1 cellular context compared by ENCODE assay signal in the genomic region with DNA sequence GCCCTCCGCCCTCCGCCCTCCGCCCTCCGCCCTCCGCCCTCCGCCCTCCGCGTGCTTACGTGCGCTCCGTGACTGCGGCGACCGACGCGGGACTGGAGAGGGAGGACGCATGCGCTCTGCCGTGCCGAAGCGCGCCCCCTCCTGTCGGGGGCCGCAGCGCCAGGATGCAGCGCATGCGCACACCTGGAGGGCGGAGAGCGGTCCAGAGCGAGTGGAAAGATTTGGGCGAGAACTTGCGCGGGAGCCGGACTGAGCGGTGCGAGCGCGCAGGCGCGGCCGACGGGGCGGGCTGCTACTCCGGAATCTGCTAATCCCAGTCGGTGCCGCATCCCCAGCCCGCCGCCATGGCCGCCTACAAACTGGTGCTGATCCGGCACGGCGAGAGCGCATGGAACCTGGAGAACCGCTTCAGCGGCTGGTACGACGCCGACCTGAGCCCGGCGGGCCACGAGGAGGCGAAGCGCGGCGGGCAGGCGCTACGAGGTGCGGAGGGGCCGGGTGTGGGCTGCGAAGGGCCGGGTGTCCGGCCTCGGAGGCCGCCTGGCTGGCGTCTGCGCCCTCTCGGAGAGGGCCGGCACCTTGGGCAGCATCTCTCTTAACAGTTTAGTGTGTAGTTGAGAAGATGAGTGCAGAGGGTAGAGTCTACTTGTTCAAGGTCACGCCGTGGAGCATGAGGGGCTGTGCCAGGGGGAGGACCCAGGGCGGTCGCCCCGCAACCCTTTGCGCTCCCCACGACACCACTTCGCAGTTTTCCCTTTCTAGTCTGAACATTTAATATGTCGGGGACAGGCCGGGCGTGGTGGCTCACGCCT.
TF ChIP-seq lines count a peak whose summit lies in the region.

A gene (plus strand): TSS at position 228 of the 812 bp plus-strand sequence. CDS start 117 bp downstream, at position 345.

TF ChIP-seq in GM12878, 131 proteins besides CTCF, POLR2A, EP300 and RAD21 (continued from another document and continues in another):
- TF ChIP-seq, protein P1, sequence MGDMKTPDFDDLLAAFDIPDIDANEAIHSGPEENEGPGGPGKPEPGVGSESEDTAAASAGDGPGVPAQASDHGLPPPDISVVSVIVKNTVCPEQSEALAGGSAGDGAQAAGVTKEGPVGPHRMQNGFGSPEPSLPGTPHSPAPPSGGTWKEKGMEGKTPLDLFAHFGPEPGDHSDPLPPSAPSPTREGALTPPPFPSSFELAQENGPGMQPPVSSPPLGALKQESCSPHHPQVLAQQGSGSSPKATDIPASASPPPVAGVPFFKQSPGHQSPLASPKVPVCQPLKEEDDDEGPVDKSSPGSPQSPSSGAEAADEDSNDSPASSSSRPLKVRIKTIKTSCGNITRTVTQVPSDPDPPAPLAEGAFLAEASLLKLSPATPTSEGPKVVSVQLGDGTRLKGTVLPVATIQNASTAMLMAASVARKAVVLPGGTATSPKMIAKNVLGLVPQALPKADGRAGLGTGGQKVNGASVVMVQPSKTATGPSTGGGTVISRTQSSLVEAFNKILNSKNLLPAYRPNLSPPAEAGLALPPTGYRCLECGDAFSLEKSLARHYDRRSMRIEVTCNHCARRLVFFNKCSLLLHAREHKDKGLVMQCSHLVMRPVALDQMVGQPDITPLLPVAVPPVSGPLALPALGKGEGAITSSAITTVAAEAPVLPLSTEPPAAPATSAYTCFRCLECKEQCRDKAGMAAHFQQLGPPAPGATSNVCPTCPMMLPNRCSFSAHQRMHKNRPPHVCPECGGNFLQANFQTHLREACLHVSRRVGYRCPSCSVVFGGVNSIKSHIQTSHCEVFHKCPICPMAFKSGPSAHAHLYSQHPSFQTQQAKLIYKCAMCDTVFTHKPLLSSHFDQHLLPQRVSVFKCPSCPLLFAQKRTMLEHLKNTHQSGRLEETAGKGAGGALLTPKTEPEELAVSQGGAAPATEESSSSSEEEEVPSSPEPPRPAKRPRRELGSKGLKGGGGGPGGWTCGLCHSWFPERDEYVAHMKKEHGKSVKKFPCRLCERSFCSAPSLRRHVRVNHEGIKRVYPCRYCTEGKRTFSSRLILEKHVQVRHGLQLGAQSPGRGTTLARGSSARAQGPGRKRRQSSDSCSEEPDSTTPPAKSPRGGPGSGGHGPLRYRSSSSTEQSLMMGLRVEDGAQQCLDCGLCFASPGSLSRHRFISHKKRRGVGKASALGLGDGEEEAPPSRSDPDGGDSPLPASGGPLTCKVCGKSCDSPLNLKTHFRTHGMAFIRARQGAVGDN (IDR thresholded peaks at IDR 0.05): peak; percentile 57
- no peak for TF ChIP-seq RCOR1 (conservative IDR thresholded peaks at IDR 0.05; ENCODE audit: low read depth, low read length)
- TF ChIP-seq, protein P2, sequence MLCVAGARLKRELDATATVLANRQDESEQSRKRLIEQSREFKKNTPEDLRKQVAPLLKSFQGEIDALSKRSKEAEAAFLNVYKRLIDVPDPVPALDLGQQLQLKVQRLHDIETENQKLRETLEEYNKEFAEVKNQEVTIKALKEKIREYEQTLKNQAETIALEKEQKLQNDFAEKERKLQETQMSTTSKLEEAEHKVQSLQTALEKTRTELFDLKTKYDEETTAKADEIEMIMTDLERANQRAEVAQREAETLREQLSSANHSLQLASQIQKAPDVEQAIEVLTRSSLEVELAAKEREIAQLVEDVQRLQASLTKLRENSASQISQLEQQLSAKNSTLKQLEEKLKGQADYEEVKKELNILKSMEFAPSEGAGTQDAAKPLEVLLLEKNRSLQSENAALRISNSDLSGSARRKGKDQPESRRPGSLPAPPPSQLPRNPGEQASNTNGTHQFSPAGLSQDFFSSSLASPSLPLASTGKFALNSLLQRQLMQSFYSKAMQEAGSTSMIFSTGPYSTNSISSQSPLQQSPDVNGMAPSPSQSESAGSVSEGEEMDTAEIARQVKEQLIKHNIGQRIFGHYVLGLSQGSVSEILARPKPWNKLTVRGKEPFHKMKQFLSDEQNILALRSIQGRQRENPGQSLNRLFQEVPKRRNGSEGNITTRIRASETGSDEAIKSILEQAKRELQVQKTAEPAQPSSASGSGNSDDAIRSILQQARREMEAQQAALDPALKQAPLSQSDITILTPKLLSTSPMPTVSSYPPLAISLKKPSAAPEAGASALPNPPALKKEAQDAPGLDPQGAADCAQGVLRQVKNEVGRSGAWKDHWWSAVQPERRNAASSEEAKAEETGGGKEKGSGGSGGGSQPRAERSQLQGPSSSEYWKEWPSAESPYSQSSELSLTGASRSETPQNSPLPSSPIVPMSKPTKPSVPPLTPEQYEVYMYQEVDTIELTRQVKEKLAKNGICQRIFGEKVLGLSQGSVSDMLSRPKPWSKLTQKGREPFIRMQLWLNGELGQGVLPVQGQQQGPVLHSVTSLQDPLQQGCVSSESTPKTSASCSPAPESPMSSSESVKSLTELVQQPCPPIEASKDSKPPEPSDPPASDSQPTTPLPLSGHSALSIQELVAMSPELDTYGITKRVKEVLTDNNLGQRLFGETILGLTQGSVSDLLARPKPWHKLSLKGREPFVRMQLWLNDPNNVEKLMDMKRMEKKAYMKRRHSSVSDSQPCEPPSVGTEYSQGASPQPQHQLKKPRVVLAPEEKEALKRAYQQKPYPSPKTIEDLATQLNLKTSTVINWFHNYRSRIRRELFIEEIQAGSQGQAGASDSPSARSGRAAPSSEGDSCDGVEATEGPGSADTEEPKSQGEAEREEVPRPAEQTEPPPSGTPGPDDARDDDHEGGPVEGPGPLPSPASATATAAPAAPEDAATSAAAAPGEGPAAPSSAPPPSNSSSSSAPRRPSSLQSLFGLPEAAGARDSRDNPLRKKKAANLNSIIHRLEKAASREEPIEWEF (IDR thresholded peaks at IDR 0.05; ENCODE audit: insufficient replicate concordance, low read depth, low read length): no peak
- TF ChIP-seq, protein P3, sequence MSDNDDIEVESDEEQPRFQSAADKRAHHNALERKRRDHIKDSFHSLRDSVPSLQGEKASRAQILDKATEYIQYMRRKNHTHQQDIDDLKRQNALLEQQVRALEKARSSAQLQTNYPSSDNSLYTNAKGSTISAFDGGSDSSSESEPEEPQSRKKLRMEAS (IDR thresholded peaks at IDR 0.05; ENCODE audit: low read depth, low read length): peak; percentile 27; the same call in 1 of the 2 replicates
- TF ChIP-seq YBX1 (IDR thresholded peaks at IDR 0.05): no peak
- TF ChIP-seq SUZ12 (IDR thresholded peaks at IDR 0.05; ENCODE audit: unreplicated experiment): no peak
- TF ChIP-seq, protein P4, sequence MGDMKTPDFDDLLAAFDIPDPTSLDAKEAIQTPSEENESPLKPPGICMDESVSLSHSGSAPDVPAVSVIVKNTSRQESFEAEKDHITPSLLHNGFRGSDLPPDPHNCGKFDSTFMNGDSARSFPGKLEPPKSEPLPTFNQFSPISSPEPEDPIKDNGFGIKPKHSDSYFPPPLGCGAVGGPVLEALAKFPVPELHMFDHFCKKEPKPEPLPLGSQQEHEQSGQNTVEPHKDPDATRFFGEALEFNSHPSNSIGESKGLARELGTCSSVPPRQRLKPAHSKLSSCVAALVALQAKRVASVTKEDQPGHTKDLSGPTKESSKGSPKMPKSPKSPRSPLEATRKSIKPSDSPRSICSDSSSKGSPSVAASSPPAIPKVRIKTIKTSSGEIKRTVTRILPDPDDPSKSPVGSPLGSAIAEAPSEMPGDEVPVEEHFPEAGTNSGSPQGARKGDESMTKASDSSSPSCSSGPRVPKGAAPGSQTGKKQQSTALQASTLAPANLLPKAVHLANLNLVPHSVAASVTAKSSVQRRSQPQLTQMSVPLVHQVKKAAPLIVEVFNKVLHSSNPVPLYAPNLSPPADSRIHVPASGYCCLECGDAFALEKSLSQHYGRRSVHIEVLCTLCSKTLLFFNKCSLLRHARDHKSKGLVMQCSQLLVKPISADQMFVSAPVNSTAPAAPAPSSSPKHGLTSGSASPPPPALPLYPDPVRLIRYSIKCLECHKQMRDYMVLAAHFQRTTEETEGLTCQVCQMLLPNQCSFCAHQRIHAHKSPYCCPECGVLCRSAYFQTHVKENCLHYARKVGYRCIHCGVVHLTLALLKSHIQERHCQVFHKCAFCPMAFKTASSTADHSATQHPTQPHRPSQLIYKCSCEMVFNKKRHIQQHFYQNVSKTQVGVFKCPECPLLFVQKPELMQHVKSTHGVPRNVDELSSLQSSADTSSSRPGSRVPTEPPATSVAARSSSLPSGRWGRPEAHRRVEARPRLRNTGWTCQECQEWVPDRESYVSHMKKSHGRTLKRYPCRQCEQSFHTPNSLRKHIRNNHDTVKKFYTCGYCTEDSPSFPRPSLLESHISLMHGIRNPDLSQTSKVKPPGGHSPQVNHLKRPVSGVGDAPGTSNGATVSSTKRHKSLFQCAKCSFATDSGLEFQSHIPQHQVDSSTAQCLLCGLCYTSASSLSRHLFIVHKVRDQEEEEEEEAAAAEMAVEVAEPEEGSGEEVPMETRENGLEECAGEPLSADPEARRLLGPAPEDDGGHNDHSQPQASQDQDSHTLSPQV (IDR thresholded peaks at IDR 0.05): no peak
- TF ChIP-seq, protein P5, sequence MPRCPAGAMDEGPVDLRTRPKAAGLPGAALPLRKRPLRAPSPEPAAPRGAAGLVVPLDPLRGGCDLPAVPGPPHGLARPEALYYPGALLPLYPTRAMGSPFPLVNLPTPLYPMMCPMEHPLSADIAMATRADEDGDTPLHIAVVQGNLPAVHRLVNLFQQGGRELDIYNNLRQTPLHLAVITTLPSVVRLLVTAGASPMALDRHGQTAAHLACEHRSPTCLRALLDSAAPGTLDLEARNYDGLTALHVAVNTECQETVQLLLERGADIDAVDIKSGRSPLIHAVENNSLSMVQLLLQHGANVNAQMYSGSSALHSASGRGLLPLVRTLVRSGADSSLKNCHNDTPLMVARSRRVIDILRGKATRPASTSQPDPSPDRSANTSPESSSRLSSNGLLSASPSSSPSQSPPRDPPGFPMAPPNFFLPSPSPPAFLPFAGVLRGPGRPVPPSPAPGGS (IDR thresholded peaks at IDR 0.05; ENCODE audit: borderline replicate concordance, insufficient read depth, low read depth, low read length, poor library complexity, severe bottlenecking): no peak
- TF ChIP-seq, protein P6, sequence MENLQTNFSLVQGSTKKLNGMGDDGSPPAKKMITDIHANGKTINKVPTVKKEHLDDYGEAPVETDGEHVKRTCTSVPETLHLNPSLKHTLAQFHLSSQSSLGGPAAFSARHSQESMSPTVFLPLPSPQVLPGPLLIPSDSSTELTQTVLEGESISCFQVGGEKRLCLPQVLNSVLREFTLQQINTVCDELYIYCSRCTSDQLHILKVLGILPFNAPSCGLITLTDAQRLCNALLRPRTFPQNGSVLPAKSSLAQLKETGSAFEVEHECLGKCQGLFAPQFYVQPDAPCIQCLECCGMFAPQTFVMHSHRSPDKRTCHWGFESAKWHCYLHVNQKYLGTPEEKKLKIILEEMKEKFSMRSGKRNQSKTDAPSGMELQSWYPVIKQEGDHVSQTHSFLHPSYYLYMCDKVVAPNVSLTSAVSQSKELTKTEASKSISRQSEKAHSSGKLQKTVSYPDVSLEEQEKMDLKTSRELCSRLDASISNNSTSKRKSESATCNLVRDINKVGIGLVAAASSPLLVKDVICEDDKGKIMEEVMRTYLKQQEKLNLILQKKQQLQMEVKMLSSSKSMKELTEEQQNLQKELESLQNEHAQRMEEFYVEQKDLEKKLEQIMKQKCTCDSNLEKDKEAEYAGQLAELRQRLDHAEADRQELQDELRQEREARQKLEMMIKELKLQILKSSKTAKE (IDR thresholded peaks at IDR 0.05; ENCODE audit: low read depth, poor library complexity, severe bottlenecking): no peak
- TF ChIP-seq SPI1 (IDR thresholded peaks at IDR 0.05; ENCODE audit: borderline replicate concordance, insufficient read depth, low read depth, low read length): no peak
- TF ChIP-seq CBX3 (IDR thresholded peaks at IDR 0.05; ENCODE audit: borderline replicate concordance, low read depth): no peak
- TF ChIP-seq, protein P7, sequence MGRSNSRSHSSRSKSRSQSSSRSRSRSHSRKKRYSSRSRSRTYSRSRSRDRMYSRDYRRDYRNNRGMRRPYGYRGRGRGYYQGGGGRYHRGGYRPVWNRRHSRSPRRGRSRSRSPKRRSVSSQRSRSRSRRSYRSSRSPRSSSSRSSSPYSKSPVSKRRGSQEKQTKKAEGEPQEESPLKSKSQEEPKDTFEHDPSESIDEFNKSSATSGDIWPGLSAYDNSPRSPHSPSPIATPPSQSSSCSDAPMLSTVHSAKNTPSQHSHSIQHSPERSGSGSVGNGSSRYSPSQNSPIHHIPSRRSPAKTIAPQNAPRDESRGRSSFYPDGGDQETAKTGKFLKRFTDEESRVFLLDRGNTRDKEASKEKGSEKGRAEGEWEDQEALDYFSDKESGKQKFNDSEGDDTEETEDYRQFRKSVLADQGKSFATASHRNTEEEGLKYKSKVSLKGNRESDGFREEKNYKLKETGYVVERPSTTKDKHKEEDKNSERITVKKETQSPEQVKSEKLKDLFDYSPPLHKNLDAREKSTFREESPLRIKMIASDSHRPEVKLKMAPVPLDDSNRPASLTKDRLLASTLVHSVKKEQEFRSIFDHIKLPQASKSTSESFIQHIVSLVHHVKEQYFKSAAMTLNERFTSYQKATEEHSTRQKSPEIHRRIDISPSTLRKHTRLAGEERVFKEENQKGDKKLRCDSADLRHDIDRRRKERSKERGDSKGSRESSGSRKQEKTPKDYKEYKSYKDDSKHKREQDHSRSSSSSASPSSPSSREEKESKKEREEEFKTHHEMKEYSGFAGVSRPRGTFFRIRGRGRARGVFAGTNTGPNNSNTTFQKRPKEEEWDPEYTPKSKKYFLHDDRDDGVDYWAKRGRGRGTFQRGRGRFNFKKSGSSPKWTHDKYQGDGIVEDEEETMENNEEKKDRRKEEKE (IDR thresholded peaks at IDR 0.05): no peak
- TF ChIP-seq, protein P8, sequence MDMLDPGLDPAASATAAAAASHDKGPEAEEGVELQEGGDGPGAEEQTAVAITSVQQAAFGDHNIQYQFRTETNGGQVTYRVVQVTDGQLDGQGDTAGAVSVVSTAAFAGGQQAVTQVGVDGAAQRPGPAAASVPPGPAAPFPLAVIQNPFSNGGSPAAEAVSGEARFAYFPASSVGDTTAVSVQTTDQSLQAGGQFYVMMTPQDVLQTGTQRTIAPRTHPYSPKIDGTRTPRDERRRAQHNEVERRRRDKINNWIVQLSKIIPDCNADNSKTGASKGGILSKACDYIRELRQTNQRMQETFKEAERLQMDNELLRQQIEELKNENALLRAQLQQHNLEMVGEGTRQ (IDR thresholded peaks at IDR 0.05; ENCODE audit: borderline replicate concordance, low read depth, low read length): no peak
- no peak for TF ChIP-seq WRNIP1 (IDR thresholded peaks at IDR 0.05; ENCODE audit: borderline replicate concordance, low read depth, low read length)
- TF ChIP-seq EED (IDR thresholded peaks at IDR 0.05; ENCODE audit: low read depth): no peak
- TF ChIP-seq, protein P9, sequence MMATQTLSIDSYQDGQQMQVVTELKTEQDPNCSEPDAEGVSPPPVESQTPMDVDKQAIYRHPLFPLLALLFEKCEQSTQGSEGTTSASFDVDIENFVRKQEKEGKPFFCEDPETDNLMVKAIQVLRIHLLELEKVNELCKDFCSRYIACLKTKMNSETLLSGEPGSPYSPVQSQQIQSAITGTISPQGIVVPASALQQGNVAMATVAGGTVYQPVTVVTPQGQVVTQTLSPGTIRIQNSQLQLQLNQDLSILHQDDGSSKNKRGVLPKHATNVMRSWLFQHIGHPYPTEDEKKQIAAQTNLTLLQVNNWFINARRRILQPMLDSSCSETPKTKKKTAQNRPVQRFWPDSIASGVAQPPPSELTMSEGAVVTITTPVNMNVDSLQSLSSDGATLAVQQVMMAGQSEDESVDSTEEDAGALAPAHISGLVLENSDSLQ (IDR thresholded peaks at IDR 0.05): peak; percentile 32; the same call in 1 of the 2 replicates
- no peak for TF ChIP-seq ZNF217 (IDR thresholded peaks at IDR 0.05)
- TF ChIP-seq BACH1 (IDR thresholded peaks at IDR 0.05; ENCODE audit: borderline replicate concordance): peak; percentile 71; the same call in 1 of the 2 replicates
- TF ChIP-seq, protein P10, sequence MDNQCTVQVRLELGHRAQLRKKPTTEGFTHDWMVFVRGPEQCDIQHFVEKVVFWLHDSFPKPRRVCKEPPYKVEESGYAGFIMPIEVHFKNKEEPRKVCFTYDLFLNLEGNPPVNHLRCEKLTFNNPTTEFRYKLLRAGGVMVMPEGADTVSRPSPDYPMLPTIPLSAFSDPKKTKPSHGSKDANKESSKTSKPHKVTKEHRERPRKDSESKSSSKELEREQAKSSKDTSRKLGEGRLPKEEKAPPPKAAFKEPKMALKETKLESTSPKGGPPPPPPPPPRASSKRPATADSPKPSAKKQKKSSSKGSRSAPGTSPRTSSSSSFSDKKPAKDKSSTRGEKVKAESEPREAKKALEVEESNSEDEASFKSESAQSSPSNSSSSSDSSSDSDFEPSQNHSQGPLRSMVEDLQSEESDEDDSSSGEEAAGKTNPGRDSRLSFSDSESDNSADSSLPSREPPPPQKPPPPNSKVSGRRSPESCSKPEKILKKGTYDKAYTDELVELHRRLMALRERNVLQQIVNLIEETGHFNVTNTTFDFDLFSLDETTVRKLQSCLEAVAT (IDR thresholded peaks at IDR 0.05): no peak
